ENCODE assay signal across 22 cellular contexts in genomic region chr3:105653161-105653560, GRCh38.
DNase-seq lines count a peak whose midpoint lies in the region; ATAC-seq and TF ChIP-seq lines count a peak whose summit lies in the region.
"Had no signal": no experiment of that assay in that cellular context is flagged by ENCODE, and none has a peak within 500 bp of the region (broad histone marks: within the 10 kb centered on the region; RNA-seq: fewer than 3 reads in every experiment).

No MANE protein-coding gene starts in this region.

- TF ChIP-seq CTCF in activated CD8-positive, alpha-beta T cell treated with anti-CD3 and anti-CD28 coated beads for 36 hours (IDR thresholded peaks at IDR 0.05), result no peak

- peaks cover 2% of the 10 kb centered on the region for H3K36me3 Mint-ChIP-seq in T-helper 17 cell (ENCODE audit: low read depth)
- peaks cover 20% of the 10 kb centered on the region for H3K36me3 Mint-ChIP-seq in activated CD8-positive, alpha-beta T cell treated with anti-CD3 and anti-CD28 coated beads for 36 hours (ENCODE audit: low read depth)

- peak overlapping the region; percentile 27 for H3K27ac Mint-ChIP-seq in T-helper 17 cell
- no peak overlapping the region for H3K27ac Mint-ChIP-seq in activated CD8-positive, alpha-beta T cell treated with anti-CD3 and anti-CD28 coated beads for 36 hours

- ATAC-seq in T-helper 17 cell, result no peak
- ATAC-seq in activated CD8-positive, alpha-beta T cell treated with anti-CD3 and anti-CD28 coated beads for 36 hours, result no peak
- ATAC-seq: Right ventricle myocardium inferior had no signal

- no peak overlapping the region for H3K4me3 Mint-ChIP-seq in T-helper 17 cell
- H3K4me3 Mint-ChIP-seq in activated CD8-positive, alpha-beta T cell treated with anti-CD3 and anti-CD28 coated beads for 36 hours, result no peak overlapping the region
- H3K4me3 Mint-ChIP-seq: CD4-positive, CD25-positive, alpha-beta regulatory T cell had no signal

- H3K4me1 Mint-ChIP-seq in T-helper 17 cell, result no peaks in the 10 kb centered on the region
- no peaks in the 10 kb centered on the region for H3K4me1 Mint-ChIP-seq in activated CD8-positive, alpha-beta T cell treated with anti-CD3 and anti-CD28 coated beads for 36 hours (ENCODE audit: low read depth)

- no peaks in the 10 kb centered on the region for H3K9me3 ChIP-seq in T-helper 17 cell (ENCODE audit: control insufficient read depth, low read length, poor library complexity, severe bottlenecking)
- H3K9me3 ChIP-seq: BLaER1, SJCRH30 had no signal

- DNase-seq in stimulated activated CD4-positive, alpha-beta T cell treated with anti-CD3 and anti-CD28 coated beads, Interleukin-15, amount 100 ng/mL, for 24 hours, result peak; percentile 4
- no peak for DNase-seq in stimulated activated CD4-positive, alpha-beta T cell treated with anti-CD3 and anti-CD28 coated beads, Interleukin-2, amount 100 ng/mL, for 24 hours
- DNase-seq in T-helper 17 cell (no peak), iPS-NIHi7 (ENCODE audit: extremely low spot score) (peak; percentile 18), NCI-H82 (lab: John Stamatoyannopoulos, UW) (no peak), middle frontal gyrus (ENCODE audit: extremely low spot score, low spot score) (no peak)
- DNase-seq in activated CD8-positive, alpha-beta T cell treated with anti-CD3 and anti-CD28 coated beads for 36 hours, result no peak
- DNase-seq: CD4-positive, CD25-positive, alpha-beta regulatory T cell; GOT3; HCEC 1CT; Karpas-422; NCI-H1092 treated with DMSO at 0.1 percent for 48 hours; NCI-H1436; NCI-H187 treated with DMSO at 0.1 percent for 48 hours; NCI-H2171 treated with DMSO at 0.1 percent for 48 hours; NCI-H345; NCI-H510A treated with DMSO at 0.1 percent for 48 hours; NCI-H748 treated with DMSO at 0.1 percent for 48 hours; PC-9; SJCRH30 had no signal

- H3K27me3 Mint-ChIP-seq in T-helper 17 cell, result no peaks in the 10 kb centered on the region
- H3K27me3 Mint-ChIP-seq in activated CD8-positive, alpha-beta T cell treated with anti-CD3 and anti-CD28 coated beads for 36 hours, result peaks cover 1% of the 10 kb centered on the region
- H3K27me3 Mint-ChIP-seq: CD4-positive, CD25-positive, alpha-beta regulatory T cell had no signal

- H3K9me3 Mint-ChIP-seq in activated CD8-positive, alpha-beta T cell treated with anti-CD3 and anti-CD28 coated beads for 36 hours, result no peaks in the 10 kb centered on the region
- H3K9me3 Mint-ChIP-seq: CD4-positive, CD25-positive, alpha-beta regulatory T cell had no signal

- CTCF ChIA-PET in activated CD8-positive, alpha-beta T cell treated with anti-CD3 and anti-CD28 coated beads for 36 hours (lab: Charles Lee), result no interaction called here

- POLR2A ChIA-PET in activated CD8-positive, alpha-beta T cell treated with anti-CD3 and anti-CD28 coated beads for 36 hours (lab: Charles Lee), result no interaction called here

- intact Hi-C loops in activated CD8-positive, alpha-beta T cell treated with anti-CD3 and anti-CD28 coated beads for 36 hours (cut with micrococcal nuclease), result no loop called here

Comparison
In these comparisons a context has a peak if more than half of its experiments do, and no peak if none do; other contexts are left out.
1. DNase-seq: peak in stimulated activated CD4-positive, alpha-beta T cell treated with anti-CD3 and anti-CD28 coated beads, Interleukin-15, amount 100 ng/mL, for 24 hours (single experiment) and iPS-NIHi7 (single experiment); none in stimulated activated CD4-positive, alpha-beta T cell treated with anti-CD3 and anti-CD28 coated beads, Interleukin-2, amount 100 ng/mL, for 24 hours (0 of 2), T-helper 17 cell (0 of 3), NCI-H82 (single experiment), middle frontal gyrus (single experiment) and activated CD8-positive, alpha-beta T cell treated with anti-CD3 and anti-CD28 coated beads for 36 hours (single experiment).